Comparison of ENCODE assay signal across 17 cellular contexts in genomic region chr6:18488526-18489270, GRCh38.
DNase-seq lines count a peak whose midpoint lies in the region; ATAC-seq and TF ChIP-seq lines count a peak whose summit lies in the region.
"Had no signal": no experiment of that assay in that cellular context is flagged by ENCODE, and none has a peak within 500 bp of the region (broad histone marks: within the 10 kb centered on the region; RNA-seq: fewer than 3 reads in every experiment).

No MANE protein-coding gene starts in this region.

- no peak for ATAC-seq in GM19351 (IDR thresholded peaks at IDR 0.05; ENCODE audit: unreplicated experiment)
- ATAC-seq: left colon had no signal

- TF ChIP-seq CTCF in astrocyte of the cerebellum (IDR thresholded peaks at IDR 0.05; ENCODE audit: low read depth, low read length, missing control alignments): no peak
- no peak for TF ChIP-seq CTCF in coronary artery (IDR thresholded peaks at IDR 0.05)

- H3K4me3 ChIP-seq in astrocyte of the cerebellum (ENCODE audit: low read depth, low read length) (no peak overlapping the region), coronary artery (no peak overlapping the region)
- H3K4me3 ChIP-seq: Peyer's patch, sigmoid colon had no signal

- in situ Hi-C loops in ACHN (cut with HindIII; ENCODE audit: low pct_ligation_motif_present, low pct_unique_long_range_greater_than_20kb, low sequenced_read_pairs): no loop called here
- in situ Hi-C loops in astrocyte of the cerebellum (cut with HindIII; ENCODE audit: low sequenced_read_pairs): no loop called here

- DNase-seq in ACHN: peak; percentile 59
- peak; percentile 67 for DNase-seq in HPDE6-E6E7 (ENCODE audit: extremely low spot score)
- peak; percentile 49 for DNase-seq in astrocyte of the cerebellum (ENCODE audit: low read depth)
- peak; percentile 71 for DNase-seq in glomerular visceral epithelial cell (ENCODE audit: extremely low spot score)
- DNase-seq in T-helper 1 cell: no peak
- no peak for DNase-seq in epidermal melanocyte (ENCODE audit: insufficient read length, low spot score)
- DNase-seq in coronary artery (ENCODE audit: low spot score): no peak
- DNase-seq: activated CD4-positive, alpha-beta T cell treated with anti-CD3 and anti-CD28 coated beads, Interleukin-2, amount 10 ng/mL, durations not matched to agents 7 days and 5 days; activated naive CD4-positive, alpha-beta T cell treated with Interleukin-2 at 50 U/mL for 16 hours; left colon; MV-4-11; NCI-H82; Peyer's patch; sigmoid colon; stimulated activated CD4-positive, alpha-beta T cell treated with anti-CD3 and anti-CD28 coated beads, Interleukin-1b, Interleukin-23, amount 100 ng/mL, for 48 hours had no signal

- no peak overlapping the region for H3K27ac ChIP-seq in coronary artery
- H3K27ac ChIP-seq: C4-2B, Peyer's patch, sigmoid colon had no signal

Comparison
In these comparisons a context has a peak if more than half of its experiments do, and no peak if none do; other contexts are left out.
1. DNase-seq: peak in ACHN (single experiment), HPDE6-E6E7 (single experiment), astrocyte of the cerebellum (single experiment) and glomerular visceral epithelial cell (single experiment); none in T-helper 1 cell (0 of 5), epidermal melanocyte (single experiment) and coronary artery (single experiment).